Comparison of ENCODE assay signal across 1 cellular context in the genomic region with DNA sequence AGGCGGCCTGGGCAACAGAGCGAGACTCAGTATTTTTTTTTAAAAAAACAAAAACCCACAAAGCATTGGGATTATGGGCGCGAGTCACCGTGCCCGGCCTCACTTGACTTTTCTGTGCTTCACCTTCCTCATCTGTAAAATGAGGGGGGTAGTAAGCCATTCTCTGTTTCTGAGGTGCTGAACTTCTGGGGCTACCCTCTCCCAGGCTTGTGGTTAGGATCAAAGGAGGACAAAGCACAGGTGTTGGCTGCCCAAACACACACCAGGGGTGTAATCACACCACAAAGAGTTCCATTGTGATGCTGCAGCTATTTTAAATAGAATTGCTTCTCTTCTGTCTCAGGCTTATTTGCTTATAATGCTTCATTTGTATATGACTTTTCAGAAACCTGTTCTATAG.
TF ChIP-seq lines count a peak whose summit lies in the region.

No MANE protein-coding gene starts in this region.

TF ChIP-seq in GM12878, 131 proteins besides CTCF, POLR2A, EP300 and RAD21 (continued from another document):
- TF ChIP-seq CHD2 (IDR thresholded peaks at IDR 0.05; ENCODE audit: borderline replicate concordance, low read depth, low read length) = peak; percentile 30; the same call in 1 of the 2 replicates
- TF ChIP-seq MEF2B (IDR thresholded peaks at IDR 0.05; ENCODE audit: partially characterized antibody, poor library complexity, severe bottlenecking) = peak; percentile 33
- 0 out of 2 replicates have a peak, but pooled peaks have one; percentile 34 for TF ChIP-seq BCL11A (IDR thresholded peaks at IDR 0.05; ENCODE audit: low read depth, low read length)
- TF ChIP-seq, protein P1, sequence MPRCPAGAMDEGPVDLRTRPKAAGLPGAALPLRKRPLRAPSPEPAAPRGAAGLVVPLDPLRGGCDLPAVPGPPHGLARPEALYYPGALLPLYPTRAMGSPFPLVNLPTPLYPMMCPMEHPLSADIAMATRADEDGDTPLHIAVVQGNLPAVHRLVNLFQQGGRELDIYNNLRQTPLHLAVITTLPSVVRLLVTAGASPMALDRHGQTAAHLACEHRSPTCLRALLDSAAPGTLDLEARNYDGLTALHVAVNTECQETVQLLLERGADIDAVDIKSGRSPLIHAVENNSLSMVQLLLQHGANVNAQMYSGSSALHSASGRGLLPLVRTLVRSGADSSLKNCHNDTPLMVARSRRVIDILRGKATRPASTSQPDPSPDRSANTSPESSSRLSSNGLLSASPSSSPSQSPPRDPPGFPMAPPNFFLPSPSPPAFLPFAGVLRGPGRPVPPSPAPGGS (IDR thresholded peaks at IDR 0.05; ENCODE audit: borderline replicate concordance, insufficient read depth, low read depth, low read length, poor library complexity, severe bottlenecking) = peak; percentile 50
- TF ChIP-seq BHLHE40 (IDR thresholded peaks at IDR 0.05; ENCODE audit: borderline replicate concordance in 1 of 2, low read depth in 2 of 2, low read length in 1 of 2) = peak; percentile 55 to 57; a peak in 2 of 4 replicates
- TF ChIP-seq, protein P2, sequence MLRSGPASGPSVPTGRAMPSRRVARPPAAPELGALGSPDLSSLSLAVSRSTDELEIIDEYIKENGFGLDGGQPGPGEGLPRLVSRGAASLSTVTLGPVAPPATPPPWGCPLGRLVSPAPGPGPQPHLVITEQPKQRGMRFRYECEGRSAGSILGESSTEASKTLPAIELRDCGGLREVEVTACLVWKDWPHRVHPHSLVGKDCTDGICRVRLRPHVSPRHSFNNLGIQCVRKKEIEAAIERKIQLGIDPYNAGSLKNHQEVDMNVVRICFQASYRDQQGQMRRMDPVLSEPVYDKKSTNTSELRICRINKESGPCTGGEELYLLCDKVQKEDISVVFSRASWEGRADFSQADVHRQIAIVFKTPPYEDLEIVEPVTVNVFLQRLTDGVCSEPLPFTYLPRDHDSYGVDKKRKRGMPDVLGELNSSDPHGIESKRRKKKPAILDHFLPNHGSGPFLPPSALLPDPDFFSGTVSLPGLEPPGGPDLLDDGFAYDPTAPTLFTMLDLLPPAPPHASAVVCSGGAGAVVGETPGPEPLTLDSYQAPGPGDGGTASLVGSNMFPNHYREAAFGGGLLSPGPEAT (IDR thresholded peaks at IDR 0.05; ENCODE audit: low read depth) = peak; percentile 60
- no peak for TF ChIP-seq HDAC6 (IDR thresholded peaks at IDR 0.05; ENCODE audit: unreplicated experiment)
- peak; percentile 23; the same call in 1 of the 2 replicates for TF ChIP-seq ZNF384 (IDR thresholded peaks at IDR 0.05; ENCODE audit: borderline replicate concordance, low read depth, low read length)
- peak; percentile 74 for TF ChIP-seq MTA2 (IDR thresholded peaks at IDR 0.05; ENCODE audit: low read depth)
- TF ChIP-seq CBX5 (IDR thresholded peaks at IDR 0.05; ENCODE audit: low read depth) = 0 out of 2 replicates have a peak, but pooled peaks have one; percentile 78
- peak; percentile 60 for TF ChIP-seq ATF7 (IDR thresholded peaks at IDR 0.05; ENCODE audit: low read depth)
- no peak for TF ChIP-seq KAT2A (conservative IDR thresholded peaks at IDR 0.05; ENCODE audit: control insufficient read depth, low read depth, low read length)
- TF ChIP-seq, protein P3, sequence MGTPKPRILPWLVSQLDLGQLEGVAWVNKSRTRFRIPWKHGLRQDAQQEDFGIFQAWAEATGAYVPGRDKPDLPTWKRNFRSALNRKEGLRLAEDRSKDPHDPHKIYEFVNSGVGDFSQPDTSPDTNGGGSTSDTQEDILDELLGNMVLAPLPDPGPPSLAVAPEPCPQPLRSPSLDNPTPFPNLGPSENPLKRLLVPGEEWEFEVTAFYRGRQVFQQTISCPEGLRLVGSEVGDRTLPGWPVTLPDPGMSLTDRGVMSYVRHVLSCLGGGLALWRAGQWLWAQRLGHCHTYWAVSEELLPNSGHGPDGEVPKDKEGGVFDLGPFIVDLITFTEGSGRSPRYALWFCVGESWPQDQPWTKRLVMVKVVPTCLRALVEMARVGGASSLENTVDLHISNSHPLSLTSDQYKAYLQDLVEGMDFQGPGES (IDR thresholded peaks at IDR 0.05) = no peak
- TF ChIP-seq CREB1 (IDR thresholded peaks at IDR 0.05; ENCODE audit: low read depth) = peak; percentile 79
- peak; percentile 96 for TF ChIP-seq TCF7 (IDR thresholded peaks at IDR 0.05; ENCODE audit: borderline replicate concordance)
- TF ChIP-seq CBFB (IDR thresholded peaks at IDR 0.05; ENCODE audit: low read depth) = peak; percentile 91
- 0 out of 2 replicates have a peak, but pooled peaks have one; percentile 18 for TF ChIP-seq GABPA (IDR thresholded peaks at IDR 0.05; ENCODE audit: low read depth)
- peak; percentile 63; the same call in 1 of the 2 replicates for TF ChIP-seq ZBED1 (IDR thresholded peaks at IDR 0.05; ENCODE audit: borderline replicate concordance)
- TF ChIP-seq YY1 (IDR thresholded peaks at IDR 0.05; ENCODE audit: low read depth, low read length) = peak; percentile 23; the same call in 1 of the 2 replicates
- peak; percentile 77; the same call in 1 of the 2 replicates for TF ChIP-seq CREM (IDR thresholded peaks at IDR 0.05; ENCODE audit: low read depth)
- TF ChIP-seq EED (IDR thresholded peaks at IDR 0.05; ENCODE audit: low read depth) = peak; percentile 56; the same call in 1 of the 2 replicates
- TF ChIP-seq ZNF274 (IDR thresholded peaks at IDR 0.05; ENCODE audit: insufficient read depth, insufficient read length) = no peak
- peak; percentile 74; the same call in 1 of the 2 replicates for TF ChIP-seq TCF3 (IDR thresholded peaks at IDR 0.05; ENCODE audit: borderline replicate concordance, insufficient read depth, low read depth, low read length)
- TF ChIP-seq TBL1XR1 (IDR thresholded peaks at IDR 0.05; ENCODE audit: low read depth, low read length) = peak; percentile 72; the same call in 1 of the 2 replicates
- no peak for TF ChIP-seq RELA (IDR thresholded peaks at IDR 0.05; ENCODE audit: borderline replicate concordance, partially characterized antibody)
- TF ChIP-seq, protein P4, sequence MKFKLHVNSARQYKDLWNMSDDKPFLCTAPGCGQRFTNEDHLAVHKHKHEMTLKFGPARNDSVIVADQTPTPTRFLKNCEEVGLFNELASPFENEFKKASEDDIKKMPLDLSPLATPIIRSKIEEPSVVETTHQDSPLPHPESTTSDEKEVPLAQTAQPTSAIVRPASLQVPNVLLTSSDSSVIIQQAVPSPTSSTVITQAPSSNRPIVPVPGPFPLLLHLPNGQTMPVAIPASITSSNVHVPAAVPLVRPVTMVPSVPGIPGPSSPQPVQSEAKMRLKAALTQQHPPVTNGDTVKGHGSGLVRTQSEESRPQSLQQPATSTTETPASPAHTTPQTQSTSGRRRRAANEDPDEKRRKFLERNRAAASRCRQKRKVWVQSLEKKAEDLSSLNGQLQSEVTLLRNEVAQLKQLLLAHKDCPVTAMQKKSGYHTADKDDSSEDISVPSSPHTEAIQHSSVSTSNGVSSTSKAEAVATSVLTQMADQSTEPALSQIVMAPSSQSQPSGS (IDR thresholded peaks at IDR 0.05; ENCODE audit: low read length) = peak; percentile 79; the same call in 1 of the 2 replicates
- peak; percentile 99 for TF ChIP-seq RUNX3 (IDR thresholded peaks at IDR 0.05; ENCODE audit: low read length)
- peak; percentile 84 for TF ChIP-seq TCF12 (IDR thresholded peaks at IDR 0.05; ENCODE audit: low read depth, low read length)
- no peak for TF ChIP-seq SIN3A (IDR thresholded peaks at IDR 0.05; ENCODE audit: low read depth, low read length)
- TF ChIP-seq ETV6 (conservative IDR thresholded peaks at IDR 0.05 in 1 of 2, IDR thresholded peaks at IDR 0.05 in 1 of 2; ENCODE audit: borderline replicate concordance in 1 of 2, low read depth in 1 of 2) = no peak
- TF ChIP-seq DPF2 (IDR thresholded peaks at IDR 0.05) = no peak
- TF ChIP-seq NR2F1 (conservative IDR thresholded peaks at IDR 0.05) = peak; percentile 55; the same call in 1 of the 2 replicates
- TF ChIP-seq, protein P5, sequence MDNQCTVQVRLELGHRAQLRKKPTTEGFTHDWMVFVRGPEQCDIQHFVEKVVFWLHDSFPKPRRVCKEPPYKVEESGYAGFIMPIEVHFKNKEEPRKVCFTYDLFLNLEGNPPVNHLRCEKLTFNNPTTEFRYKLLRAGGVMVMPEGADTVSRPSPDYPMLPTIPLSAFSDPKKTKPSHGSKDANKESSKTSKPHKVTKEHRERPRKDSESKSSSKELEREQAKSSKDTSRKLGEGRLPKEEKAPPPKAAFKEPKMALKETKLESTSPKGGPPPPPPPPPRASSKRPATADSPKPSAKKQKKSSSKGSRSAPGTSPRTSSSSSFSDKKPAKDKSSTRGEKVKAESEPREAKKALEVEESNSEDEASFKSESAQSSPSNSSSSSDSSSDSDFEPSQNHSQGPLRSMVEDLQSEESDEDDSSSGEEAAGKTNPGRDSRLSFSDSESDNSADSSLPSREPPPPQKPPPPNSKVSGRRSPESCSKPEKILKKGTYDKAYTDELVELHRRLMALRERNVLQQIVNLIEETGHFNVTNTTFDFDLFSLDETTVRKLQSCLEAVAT (IDR thresholded peaks at IDR 0.05) = 0 out of 2 replicates have a peak, but pooled peaks have one; percentile 37
- TF ChIP-seq IKZF1 (conservative IDR thresholded peaks at IDR 0.05) = peak; percentile 68
- TF ChIP-seq PAX5 (IDR thresholded peaks at IDR 0.05; ENCODE audit: borderline replicate concordance, low read depth, low read length) = peak; percentile 81; the same call in 1 of the 2 replicates
- peak in 1 of 2 experiments; percentile 80; a peak in 1 of 4 replicates for TF ChIP-seq CEBPB (IDR thresholded peaks at IDR 0.05; ENCODE audit: borderline replicate concordance in 1 of 2, low read depth in 2 of 2, low read length in 2 of 2)
- peak; percentile 85 for TF ChIP-seq NFIC (IDR thresholded peaks at IDR 0.05; ENCODE audit: low read depth, low read length)
- no peak for TF ChIP-seq SIX5 (IDR thresholded peaks at IDR 0.05; ENCODE audit: low read depth, low read length, severe bottlenecking)
- TF ChIP-seq BRCA1 (IDR thresholded peaks at IDR 0.05; ENCODE audit: low read depth, low read length) = no peak
